Comparison of ENCODE assay signal across 28 cellular contexts in genomic region chr3:167675835-167676234, GRCh38. TPM values are rescaled to one million over a fixed set of nuclear protein-coding genes. Genes with fewer than 3 reads are reported as not detected.
"Had no signal": no experiment of that assay in that cellular context is flagged by ENCODE, and none has a peak within 500 bp of the region (broad histone marks: within the 10 kb centered on the region; RNA-seq: fewer than 3 reads in every experiment).

No MANE protein-coding gene starts in this region.

- H3K27ac ChIP-seq: ascending aorta, coronary artery, esophagus muscularis mucosa, foreskin keratinocyte, gastrocnemius medialis, heart left ventricle, hepatocyte had no signal

- H3K4me3 ChIP-seq: ascending aorta, coronary artery, esophagus muscularis mucosa, gastrocnemius medialis, heart left ventricle, hepatocyte had no signal

- DNase-seq: activated CD4-positive, alpha-beta memory T cell treated with anti-CD3 and anti-CD28 coated beads for 36 hours; activated CD4-positive, alpha-beta T cell treated with anti-CD3 and anti-CD28 coated beads for 36 hours; activated CD4-positive, alpha-beta T cell treated with anti-CD3 and anti-CD28 coated beads, Interleukin-2, amount 10 ng/mL, durations not matched to agents 24 days and 14 days; activated CD4-positive, CD25-positive, alpha-beta regulatory T cell; activated CD4-positive, CD25-positive, alpha-beta regulatory T cell treated with anti-CD3 and anti-CD28 coated beads, Interleukin-2, amount 50 U/mL, for 72 hours; activated CD8-positive, alpha-beta memory T cell treated with anti-CD3 and anti-CD28 coated beads, Interleukin-2, amount 10 ng/mL, durations not matched to agents 7 days and 5 days; activated CD8-positive, alpha-beta memory T cell treated with anti-CD3 and anti-CD28 coated beads, Interleukin-2, amount 50 U/mL, for 4 hours; activated CD8-positive, alpha-beta T cell treated with anti-CD3 and anti-CD28 coated beads, Interleukin-2, amount 10 ng/mL, durations not matched to agents 7 days and 5 days; activated effector memory CD4-positive, alpha-beta T cell treated with anti-CD3 and anti-CD28 coated beads, Interleukin-2, amount 50 U/mL, for 16 hours; activated naive CD4-positive, alpha-beta T cell treated with anti-CD3 and anti-CD28 coated beads for 36 hours; activated naive CD8-positive, alpha-beta T cell treated with anti-CD3 and anti-CD28 coated beads, Interleukin-2, amount 10 ng/mL, durations not matched to agents 7 days and 5 days; activated T-cell treated with anti-CD3 and anti-CD28 coated beads, Interleukin-2, amount 50 U/mL, for 1 hour; activated T-cell treated with anti-CD3 and anti-CD28 coated beads, Interleukin-2, amount 50 U/mL, for 48 hours; effector CD8-positive, alpha-beta T cell; foreskin keratinocyte; gastrocnemius medialis; glutamatergic neuron; heart left ventricle; T-cell; T1000 had no signal

- H3K27me3 ChIP-seq: ascending aorta, esophagus muscularis mucosa, foreskin keratinocyte, gastrocnemius medialis, heart left ventricle, hepatocyte had no signal

RNA-seq across cellular contexts. Expression of gene WDR49, which starts 22.1 kb away (rescaled TPM):
- total RNA-seq: activated CD4-positive, alpha-beta memory T cell treated with anti-CD3 and anti-CD28 coated beads for 36 hours; activated CD4-positive, alpha-beta T cell treated with anti-CD3 and anti-CD28 coated beads for 36 hours; activated CD8-positive, alpha-beta memory T cell treated with anti-CD3 and anti-CD28 coated beads for 36 hours; activated CD8-positive, alpha-beta memory T cell treated with anti-CD3 and anti-CD28 coated beads, Interleukin-2, amount 10 ng/mL, durations not matched to agents 7 days and 5 days; activated CD8-positive, alpha-beta T cell treated with anti-CD3 and anti-CD28 coated beads, Interleukin-2, amount 10 ng/mL, durations not matched to agents 7 days and 5 days; activated naive CD4-positive, alpha-beta T cell treated with anti-CD3 and anti-CD28 coated beads for 36 hours; activated T-helper 1 cell treated with anti-CD3 and anti-CD28 coated beads, Interleukin-12 subunit alpha, Interleukin-12 subunit beta, Interleukin-2, Interleukin-4 antibody, amounts not matched to agents 30 ng/mL and 10 ng/mL and 1 ng/mL, durations not matched to agents 14 hours and 24 hours and 36 hours; activated T-helper 2 cell treated with anti-CD3 and anti-CD28 coated beads, Interferon-gamma antibody, Interleukin-2, Interleukin-4, amounts not matched to agents 10 μg/mL and 5 μg/mL and 100 μg/mL, durations not matched to agents 14 hours and 24 hours and 36 hours; ascending aorta; epithelial cell of proximal tubule; foreskin keratinocyte; hepatocyte had no signal
